Comparison of ENCODE assay signal across 16 cellular contexts in the genomic region with DNA sequence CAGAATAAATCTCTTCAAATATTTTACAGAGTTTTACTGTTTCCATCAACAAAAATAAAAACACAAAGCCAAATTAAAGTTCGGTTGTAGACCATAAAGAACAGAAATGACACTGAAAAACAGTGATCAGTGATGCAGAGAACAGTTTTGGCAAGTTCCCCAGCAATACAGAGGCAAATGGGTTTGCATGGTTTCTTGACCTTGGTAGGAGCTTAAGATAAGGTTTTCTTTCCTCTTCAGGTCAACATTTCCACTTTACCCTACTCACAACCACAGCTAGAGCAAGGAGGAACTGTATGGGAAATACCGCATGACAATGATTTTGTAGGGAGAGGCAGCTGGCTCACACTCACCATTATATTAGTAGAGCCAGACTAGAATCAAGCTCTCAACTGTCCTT.
A peak's percentile ranks its signal among the peaks of the same experiment; 100 is the strongest.
DNase-seq lines count a peak whose midpoint lies in the region; ATAC-seq, FAIRE-seq and TF ChIP-seq lines count a peak whose summit lies in the region.
"Had no signal": no experiment of that assay in that cellular context is flagged by ENCODE, and none has a peak within 500 bp of the region (broad histone marks: within the 10 kb centered on the region; RNA-seq: fewer than 3 reads in every experiment).

No MANE protein-coding gene starts in this region.

- TF ChIP-seq CTCF in endodermal cell (conservative IDR thresholded peaks at IDR 0.05), result no peak

- no peaks in the 10 kb centered on the region for H3K27me3 ChIP-seq in HUES64 (ENCODE audit: insufficient read depth, low read length)
- no peaks in the 10 kb centered on the region for H3K27me3 ChIP-seq in endodermal cell (ENCODE audit: control insufficient read depth, insufficient read depth, low read length, poor library complexity, severe bottlenecking)
- H3K27me3 ChIP-seq: BE2C had no signal

- WGBS in HUES64, result 94% methylated on average over 2 of the region's 2 CpGs
- 71 to 90% methylated on average over 2 of the region's 2 CpGs for WGBS in endodermal cell (ENCODE audit: insufficient coverage in 1 of 2, insufficient read length in 1 of 2), 2 experiments

- no peaks in the 10 kb centered on the region for H3K9me3 Mint-ChIP-seq in endodermal cell

- H3K4me1 ChIP-seq in HUES64 (ENCODE audit: insufficient read depth, low read length) (peaks cover 30% of the 10 kb centered on the region), endodermal cell (ENCODE audit: control insufficient read depth, insufficient read depth, low read length) (peaks cover 22% of the 10 kb centered on the region)
- H3K4me1 ChIP-seq: A549, BE2C, HAP-1 had no signal

- H3K4me3 ChIP-seq in HUES64 (ENCODE audit: low read length) (no peak overlapping the region), endodermal cell (ENCODE audit: low read length) (peak overlapping the region; percentile 60)
- H3K4me3 ChIP-seq: A549, GM23248, HAP-1 had no signal

- H3K27me3 Mint-ChIP-seq in endodermal cell (ENCODE audit: insufficient read depth), result no peaks in the 10 kb centered on the region

- H3K36me3 Mint-ChIP-seq in endodermal cell (ENCODE audit: low read depth), result no peaks in the 10 kb centered on the region
- H3K36me3 Mint-ChIP-seq: CD8-positive, alpha-beta memory T cell had no signal

- no peak for TF ChIP-seq POLR2A in GM12892 (IDR thresholded peaks at IDR 0.05; ENCODE audit: low read depth, low read length)

- H3K27ac ChIP-seq in HUES64 (ENCODE audit: low read depth, low read length), result peak overlapping the region; percentile 64; the same call in 1 of the 2 replicates
- no peak overlapping the region for H3K27ac ChIP-seq in endodermal cell (ENCODE audit: low read depth, low read length)
- no peak overlapping the region for H3K27ac ChIP-seq in caudate nucleus (ENCODE audit: low read depth, low read length)
- H3K27ac ChIP-seq: A549, GM23248 had no signal

- peak overlapping the region; percentile 75 for H3K27ac Mint-ChIP-seq in endodermal cell
- H3K27ac Mint-ChIP-seq: CD8-positive, alpha-beta memory T cell had no signal

- peak; percentile 48 for ATAC-seq in GM19351 (IDR thresholded peaks at IDR 0.05; ENCODE audit: unreplicated experiment)
- ATAC-seq: A549 had no signal

- FAIRE-seq in GM12892 (lab: Jason Lieb, UNC), result no peak
- FAIRE-seq: A549, GM19239 had no signal

- peaks cover 61% of the 10 kb centered on the region for H3K4me1 Mint-ChIP-seq in endodermal cell
- H3K4me1 Mint-ChIP-seq: CD8-positive, alpha-beta memory T cell had no signal

- H3K36me3 ChIP-seq in HUES64 (ENCODE audit: insufficient read depth, low read length), result no peaks in the 10 kb centered on the region
- no peaks in the 10 kb centered on the region for H3K36me3 ChIP-seq in endodermal cell (ENCODE audit: control insufficient read depth, insufficient read depth, low read length)
- H3K36me3 ChIP-seq: BE2C, HAP-1 had no signal

- H3K9ac ChIP-seq in HUES64 (ENCODE audit: low read depth, low read length) (no peak overlapping the region), endodermal cell (ENCODE audit: extremely low read depth, low read length, poor library complexity, severe bottlenecking) (peak overlapping the region; percentile 24)
- H3K9ac ChIP-seq: GM23248 had no signal

- DNase-seq in endodermal cell (no peak), GM12892 (ENCODE audit: insufficient read length) (no peak), putamen (ENCODE audit: low spot score) (no peak), DMS79 (lab: John Stamatoyannopoulos, UW) (no peak), caudate nucleus (lab: John Stamatoyannopoulos, UW) (no peak)
- DNase-seq: BE2C; CD8-positive, alpha-beta memory T cell; DMS53; GM23248; Kasumi-1; KBM-7 had no signal

- no peak overlapping the region for H3K4me3 Mint-ChIP-seq in endodermal cell
- H3K4me3 Mint-ChIP-seq: CD8-positive, alpha-beta memory T cell had no signal

- H3K9me3 ChIP-seq in HUES64 (ENCODE audit: insufficient read depth, low read depth, low read length) (no peaks in the 10 kb centered on the region), endodermal cell (ENCODE audit: control insufficient read depth, low read length) (no peaks in the 10 kb centered on the region)
- H3K9me3 ChIP-seq: A549, BE2C, HAP-1 had no signal
